8 cellular contexts compared by ENCODE assay signal in genomic region chr19:45791744-45792481, GRCh38. TPM values are rescaled to one million over a fixed set of nuclear protein-coding genes. Genes with fewer than 3 reads are reported as not detected.
DNase-seq lines count a peak whose midpoint lies in the region; TF ChIP-seq lines count a peak whose summit lies in the region.

No MANE protein-coding gene starts in this region.

- peaks cover 8 to 17% of the 10 kb centered on the region in 2 donors for H3K36me3 ChIP-seq in esophagus (ENCODE audit: control insufficient read depth in 2 of 2, insufficient read depth in 2 of 2, low read length in 1 of 2)
- H3K36me3 ChIP-seq in rectal smooth muscle tissue (ENCODE audit: control insufficient read depth, insufficient read depth, low read length): peaks cover 17% of the 10 kb centered on the region

- H3K27ac ChIP-seq in RWPE1 (peak overlapping the region; percentile 85), esophagus (ENCODE audit: low read depth in 2 of 2, low read length in 1 of 2) (peak overlapping the region; percentile 55 to 78), rectal smooth muscle tissue (ENCODE audit: low read depth, low read length) (peak overlapping the region; percentile 69)

- H3K9me3 ChIP-seq in esophagus (ENCODE audit: control insufficient read depth in 2 of 2, insufficient read depth in 1 of 2, low read depth in 1 of 2, low read length in 1 of 2): no peaks in the 10 kb centered on the region

- H3K4me1 ChIP-seq in esophagus (ENCODE audit: control insufficient read depth in 2 of 2, insufficient read depth in 2 of 2, low read length in 1 of 2) (peaks cover 6 to 11% of the 10 kb centered on the region in 2 donors), rectal smooth muscle tissue (ENCODE audit: control insufficient read depth, insufficient read depth, low read length) (peaks cover 10% of the 10 kb centered on the region)

- TF ChIP-seq CTCF in RWPE1 (conservative IDR thresholded peaks at IDR 0.05; ENCODE audit: low read depth): no peak

- CTCF ChIA-PET in RWPE1 (lab: Yijun Ruan, JAX): interaction anchor here (1.0 to 2.0 kb wide), 3 partner anchors 11 to 22 kb away, joined by 3 to 5 read pairs (median 4); partner anchors contain the start of gene SIX5

- peak; percentile 31 for DNase-seq in stimulated activated CD4-positive, alpha-beta T cell treated with anti-CD3 and anti-CD28 coated beads, Interleukin-15, amount 100 ng/mL, for 24 hours
- DNase-seq in stimulated activated CD4-positive, alpha-beta T cell treated with anti-CD3 and anti-CD28 coated beads, Interleukin-4, amount 100 ng/mL, for 4 hours: no peak
- no peak for DNase-seq in RWPE1 (ENCODE audit: low spot score)
- DNase-seq in GM19238 (ENCODE audit: insufficient read length, low spot score): no peak
- no peak for DNase-seq in D341Med (ENCODE audit: low spot score)
- no peak for DNase-seq in activated CD4-positive, CD25-positive, alpha-beta regulatory T cell treated with anti-CD3 and anti-CD28 coated beads, Interleukin-2, amount 50 U/mL, for 72 hours

- no peaks in the 10 kb centered on the region for H3K27me3 ChIP-seq in esophagus (ENCODE audit: control insufficient read depth in 1 of 2, insufficient read depth in 2 of 2, low read length in 2 of 2)
- no peaks in the 10 kb centered on the region for H3K27me3 ChIP-seq in rectal smooth muscle tissue (ENCODE audit: control insufficient read depth, insufficient read depth, low read length)

- peak overlapping the region; percentile 74 for H3K9ac ChIP-seq in rectal smooth muscle tissue (ENCODE audit: low read length)

- H3K4me3 ChIP-seq in esophagus (ENCODE audit: low read depth in 1 of 2, low read length in 2 of 2) (peak overlapping the region; percentile 80 to 87), rectal smooth muscle tissue (ENCODE audit: low read length) (peak overlapping the region; percentile 81)

- 5% methylated on average over 34 of the region's 34 CpGs for WGBS in esophagus, 2 donors

- POLR2A ChIA-PET in RWPE1 (lab: Yijun Ruan, JAX; ENCODE audit: low non-redundant PET): no interaction called here

RNA-seq across cellular contexts. Expression of gene DMWD, which starts 0.7 kb away (rescaled TPM):
- 10 to 100 TPM; 12.4 to 34.6 TPM for polyA plus RNA-seq in esophagus

RNA-seq across cellular contexts. Expression of gene DMPK, which starts 9.6 kb away (rescaled TPM):
- 100 to 1,000 TPM in 1 of 2 donors, 10 to 100 TPM in 1; 26.0 to 133 TPM for polyA plus RNA-seq in esophagus

RNA-seq across cellular contexts. Expression of gene SIX5, which starts 22.9 kb away (rescaled TPM):
- 1 to 10 TPM; 8.2 to 9.8 TPM for polyA plus RNA-seq in esophagus

RNA-seq across cellular contexts. Expression of gene RSPH6A, which starts 23.2 kb away (rescaled TPM):
- polyA plus RNA-seq in esophagus: under 1 TPM in 1 of 2 donors, not detected in 1; 0.16 TPM

RNA-seq across cellular contexts. Expression of gene MEIOSIN, which starts 58.7 kb away (rescaled TPM):
- polyA plus RNA-seq in esophagus: not detected
